28 cellular contexts compared by ENCODE assay signal in genomic region chr13:107582171-107582570, GRCh38.
"Had no signal": no experiment of that assay in that cellular context is flagged by ENCODE, and none has a peak within 500 bp of the region (broad histone marks: within the 10 kb centered on the region; RNA-seq: fewer than 3 reads in every experiment).

No MANE protein-coding gene starts in this region.

- H3K79me2 ChIP-seq: hepatocyte had no signal

- FAIRE-seq: endometrium, endothelial cell of umbilical vein, frontal cortex had no signal

- H3K4me1 ChIP-seq: colonic mucosa, esophagus muscularis mucosa, esophagus squamous epithelium, foreskin keratinocyte, gastrocnemius medialis, gastroesophageal sphincter, heart left ventricle, heart right ventricle had no signal

- H3K36me3 ChIP-seq: colonic mucosa, esophagus muscularis mucosa, esophagus squamous epithelium, gastrocnemius medialis, gastroesophageal sphincter, heart left ventricle, heart right ventricle had no signal

- H3K4me3 ChIP-seq: colonic mucosa, coronary artery, esophagus muscularis mucosa, esophagus squamous epithelium, gastrocnemius medialis, gastroesophageal sphincter, heart left ventricle, heart right ventricle, hepatocyte had no signal

- DNase-seq: colonic mucosa; cortex of kidney; dermis blood vessel endothelial cell; dorsolateral prefrontal cortex; effector CD4-positive, alpha-beta T cell; effector CD8-positive, alpha-beta T cell; effector memory CD4-positive, alpha-beta T cell; effector memory CD8-positive, alpha-beta T cell; endodermal cell; erythroblast; esophagus squamous epithelium; foreskin fibroblast; foreskin keratinocyte; foreskin melanocyte; gastrocnemius medialis; glutamatergic neuron; head of caudate nucleus; heart left ventricle; heart right ventricle had no signal

- H3K27me3 ChIP-seq: colonic mucosa, dorsolateral prefrontal cortex, esophagus muscularis mucosa, esophagus squamous epithelium, foreskin keratinocyte, gastrocnemius medialis, gastroesophageal sphincter, heart left ventricle, heart right ventricle, hepatocyte had no signal

- H3K27ac ChIP-seq: colonic mucosa, coronary artery, dorsolateral prefrontal cortex, epithelial cell of prostate, esophagus muscularis mucosa, esophagus squamous epithelium, foreskin keratinocyte, gastrocnemius medialis, gastroesophageal sphincter, heart left ventricle, heart right ventricle, hepatocyte had no signal

- H3K9me3 ChIP-seq: colonic mucosa, esophagus muscularis mucosa, esophagus squamous epithelium, gastrocnemius medialis, gastroesophageal sphincter, heart left ventricle had no signal

- ATAC-seq: effector memory CD8-positive, alpha-beta T cell; esophagus mucosa; foreskin keratinocyte; gastrocnemius medialis; gastroesophageal sphincter; heart left ventricle; heart right ventricle had no signal

- H2AFZ ChIP-seq: hepatocyte had no signal

- H3K4me2 ChIP-seq: hepatocyte had no signal
